In genomic region chr19:52190679-52191293, GRCh38 we compare ENCODE assay signal across 8 cellular contexts. TPM values are rescaled to one million over a fixed set of nuclear protein-coding genes. Genes with fewer than 3 reads are reported as not detected.
DNase-seq lines count a peak whose midpoint lies in the region; ATAC-seq, FAIRE-seq and TF ChIP-seq lines count a peak whose summit lies in the region.

No MANE protein-coding gene starts in this region.

- peak overlapping the region; percentile 92 for H3K4me2 ChIP-seq in skeletal muscle satellite cell (ENCODE audit: low read length)

- H3K36me3 ChIP-seq in adrenal gland (replicated peaks in 1 of 2) (peaks cover 0 to 17% of the 10 kb centered on the region in 2 donors), iPS-15b (ENCODE audit: control insufficient read depth, insufficient read depth, low read length) (peaks cover 4% of the 10 kb centered on the region), skeletal muscle satellite cell (ENCODE audit: insufficient read depth, low read length) (peaks cover 26% of the 10 kb centered on the region)

- TF ChIP-seq POLR2A in adrenal gland (IDR thresholded peaks at IDR 0.05): no peak

- H3K4me3 ChIP-seq in adrenal gland (peak overlapping the region; percentile 37 to 99 (median 91)), iPS-15b (ENCODE audit: low read depth, low read length) (peak overlapping the region; percentile 96), skeletal muscle satellite cell (ENCODE audit: low read length) (peak overlapping the region; percentile 89)

- no peaks in the 10 kb centered on the region for H3K9me3 ChIP-seq in adrenal gland (replicated peaks in 1 of 3)
- no peaks in the 10 kb centered on the region for H3K9me3 ChIP-seq in iPS-15b (ENCODE audit: control insufficient read depth, insufficient read depth, low read length)
- no peaks in the 10 kb centered on the region for H3K9me3 ChIP-seq in skeletal muscle satellite cell (replicated peaks; ENCODE audit: low read length)

- CTCF ChIA-PET in Calu3 (lab: Charles Lee): no interaction called here

- no TSS peak for BruUV-seq in Calu3 (replicated peaks; lab: Mats Ljungman, UMichigan)

- 2 to 6% (median 5%) methylated on average over 22 to 28 of the region's 28 CpGs for WGBS in adrenal gland, 4 donors

- intact Hi-C loops in Calu3 (cut with micrococcal nuclease; ENCODE audit: unreplicated experiment): no loop called here
- intact Hi-C loops in adrenal gland (cut with DNase I): no loop called here

- DNase-seq in Calu3 (peak; percentile 26), HTR-8/SVneo (ENCODE audit: insufficient read length, low spot score) (peak; percentile 33), adrenal gland (peak in 6 of 7 donors; percentile 64 to 84 (median 76)), foreskin melanocyte (no peak)

- TF ChIP-seq CTCF in Calu3 (IDR thresholded peaks at IDR 0.05; ENCODE audit: unreplicated experiment) (no peak), adrenal gland (IDR thresholded peaks at IDR 0.05) (no peak)

- peak overlapping the region; percentile 96 to 99 (median 99) for H3K27ac ChIP-seq in adrenal gland

- peaks cover 68% of the 10 kb centered on the region for H3K36me3 Mint-ChIP-seq in Calu3 (ENCODE audit: insufficient read depth, unreplicated experiment)

- H3K27me3 ChIP-seq in adrenal gland (no peaks in the 10 kb centered on the region), iPS-15b (ENCODE audit: control insufficient read depth, insufficient read depth, low read length) (no peaks in the 10 kb centered on the region), skeletal muscle satellite cell (ENCODE audit: control insufficient read depth, insufficient read depth, low read length) (no peaks in the 10 kb centered on the region)

- peak overlapping the region; percentile 97 for H3K4me3 Mint-ChIP-seq in Calu3 (ENCODE audit: low read depth, unreplicated experiment)

- H3K4me1 ChIP-seq in adrenal gland (replicated peaks in 1 of 2): peaks cover 36 to 58% of the 10 kb centered on the region in 2 donors
- peaks cover 10% of the 10 kb centered on the region for H3K4me1 ChIP-seq in iPS-15b (ENCODE audit: control insufficient read depth, insufficient read depth, low read length)
- H3K4me1 ChIP-seq in skeletal muscle satellite cell (ENCODE audit: control insufficient read depth, insufficient read depth, low read length): peaks cover 19% of the 10 kb centered on the region

- H3K27me3 Mint-ChIP-seq in Calu3 (ENCODE audit: unreplicated experiment): no peaks in the 10 kb centered on the region

- no peak for FAIRE-seq in HTR-8/SVneo (lab: Jason Lieb, UNC)

- H3K9me3 Mint-ChIP-seq in Calu3 (ENCODE audit: low read depth, unreplicated experiment): peaks cover 14% of the 10 kb centered on the region

- peaks cover 23% of the 10 kb centered on the region for H3K4me1 Mint-ChIP-seq in Calu3 (ENCODE audit: low read depth, unreplicated experiment)

- H3K27ac Mint-ChIP-seq in Calu3 (ENCODE audit: unreplicated experiment): peak overlapping the region; percentile 100

- H3K9ac ChIP-seq in iPS-15b (ENCODE audit: low read depth, low read length) (peak overlapping the region; percentile 91), skeletal muscle satellite cell (ENCODE audit: low read depth, low read length) (peak overlapping the region; percentile 98)

- no peak for ATAC-seq in HG03469 (IDR thresholded peaks at IDR 0.05; ENCODE audit: unreplicated experiment)
- no peak for ATAC-seq in HG02981 (IDR thresholded peaks at IDR 0.05; ENCODE audit: unreplicated experiment)

RNA-seq across cellular contexts. Expression of gene PPP2R1A, which starts 0.9 kb away (rescaled TPM):
- total RNA-seq in Calu3 (2022) (288 and 291 TPM in 2 replicates), adrenal gland (1,000 to 10,000 TPM in 1 of 8 donors, 100 to 1,000 TPM in 7; 161 to 1,330 (median 328) TPM)
- polyA plus RNA-seq in adrenal gland: 100 to 1,000 TPM; 349 to 638 (median 554) TPM
- 194 and 235 TPM in 2 replicates for total RNA-seq in skeletal muscle satellite cell (2012; rRNA removed)

RNA-seq across cellular contexts. Expression of gene ZNF836, which starts 19.4 kb away (rescaled TPM):
- total RNA-seq in Calu3 (2022): 11.3 and 12.0 TPM in 2 replicates
- 100 to 1,000 TPM in 1 of 8 donors, 10 to 100 TPM in 6, 1 to 10 TPM in 1; 7.4 to 180 (median 29.2) TPM for total RNA-seq in adrenal gland
- 10 to 100 TPM; 13.2 to 61.2 (median 15.1) TPM for polyA plus RNA-seq in adrenal gland
- 4.8 and 5.8 TPM in 2 replicates for total RNA-seq in skeletal muscle satellite cell (2012; rRNA removed)

RNA-seq across cellular contexts. Expression of gene ZNF616, which starts 51.0 kb away (rescaled TPM):
- total RNA-seq in Calu3 (2022) (8.9 and 9.2 TPM in 2 replicates), adrenal gland (10 to 100 TPM in 7 of 8 donors, 1 to 10 TPM in 1; 7.0 to 55.4 (median 15.1) TPM)
- 10 to 100 TPM in 1 of 3 donors, 1 to 10 TPM in 2; 5.2 to 42.8 (median 5.6) TPM for polyA plus RNA-seq in adrenal gland
- 8.3 and 15.0 TPM in 2 replicates for total RNA-seq in skeletal muscle satellite cell (2012; rRNA removed)
